ENCODE assay signal across 8 cellular contexts in the genomic region with DNA sequence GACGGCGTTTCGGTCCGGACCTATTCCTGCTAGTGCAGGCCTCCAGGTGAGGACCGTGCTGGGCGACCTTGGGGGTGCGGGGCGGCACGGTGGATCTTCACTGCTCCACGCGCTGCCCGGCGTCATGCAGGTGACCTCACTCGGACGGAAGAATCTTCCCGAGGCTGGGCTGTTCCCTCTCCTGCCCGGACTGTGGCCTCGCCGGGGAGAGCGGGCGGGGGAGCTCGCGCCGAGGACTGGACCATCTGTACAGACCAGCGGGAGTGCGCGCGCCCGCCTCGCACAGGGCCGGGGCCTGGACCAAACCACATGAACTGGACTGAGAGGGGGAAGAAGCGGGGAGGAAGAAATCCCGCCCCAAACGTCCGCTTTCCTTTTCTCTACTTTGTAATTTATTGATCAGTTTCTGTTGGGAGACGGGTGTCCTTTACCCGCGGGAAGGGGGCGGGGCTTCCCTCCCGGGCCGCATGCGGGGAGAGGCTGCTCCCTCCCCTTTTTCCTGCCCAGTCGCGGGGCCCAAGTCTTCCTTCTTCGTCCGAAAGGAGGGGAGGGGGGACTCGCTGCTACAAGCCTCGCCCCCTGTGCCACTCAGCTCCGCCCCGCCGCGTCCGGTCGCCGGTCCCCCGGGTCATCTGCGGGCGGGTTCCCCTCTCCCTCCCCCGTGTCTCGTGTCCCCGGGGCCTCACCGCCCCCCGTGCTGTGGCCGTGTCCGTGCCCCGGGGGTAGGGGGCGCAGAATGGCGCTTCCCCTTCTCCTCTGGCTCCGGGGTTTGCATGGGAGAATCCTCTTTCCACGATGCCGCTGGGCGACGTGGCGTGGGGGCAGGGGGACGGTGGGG. TPM values are rescaled to one million over a fixed set of nuclear protein-coding genes. Genes with fewer than 3 reads are reported as not detected.
DNase-seq lines count a peak whose midpoint lies in the region; ATAC-seq and TF ChIP-seq lines count a peak whose summit lies in the region.

No MANE protein-coding gene starts in this region.

- WGBS in mesodermal cell (ENCODE audit: insufficient coverage in 2 of 2), 2 experiments = 0 to 1% methylated on average over 44 to 62 of the region's 75 CpGs

- no peaks in the 10 kb centered on the region for H3K36me3 Mint-ChIP-seq in CD8-positive, alpha-beta T cell

- H3K27ac Mint-ChIP-seq in CD8-positive, alpha-beta T cell = no peak overlapping the region

- POLR2A ChIA-PET in CD8-positive, alpha-beta T cell (lab: Charles Lee) = interaction anchor here (1.1 kb wide), 1 partner anchor 11 kb away, joined by 3 read pairs; no protein-coding TSS in a partner anchor

- no peaks in the 10 kb centered on the region for H3K9me3 ChIP-seq in CD8-positive, alpha-beta T cell (ENCODE audit: low read length)
- H3K9me3 ChIP-seq in mesodermal cell (ENCODE audit: control insufficient read depth, low read length) = no peaks in the 10 kb centered on the region

- no peak for TF ChIP-seq CTCF in CD8-positive, alpha-beta T cell (IDR thresholded peaks at IDR 0.05)

- H3K27me3 Mint-ChIP-seq in CD8-positive, alpha-beta T cell (ENCODE audit: low read depth) = peaks cover 72% of the 10 kb centered on the region

- peaks cover 34% of the 10 kb centered on the region for H3K4me1 Mint-ChIP-seq in CD8-positive, alpha-beta T cell (ENCODE audit: low read depth)

- CTCF ChIA-PET in CD8-positive, alpha-beta T cell (lab: Charles Lee) = interaction anchor here (1.6 to 1.8 kb wide), 2 partner anchors 53 kb away, joined by 8 to 9 read pairs; no protein-coding TSS in a partner anchor

- H3K4me3 ChIP-seq in CD8-positive, alpha-beta T cell (ENCODE audit: low read depth, low read length) = peak overlapping the region; percentile 60
- H3K4me3 ChIP-seq in mesodermal cell (ENCODE audit: extremely low read depth, insufficient read depth, low read length, poor library complexity, severe bottlenecking) = peak overlapping the region; percentile 56

- H3K27ac ChIP-seq in CD8-positive, alpha-beta T cell (ENCODE audit: low read depth, low read length) = no peak overlapping the region
- H3K27ac ChIP-seq in mesodermal cell (ENCODE audit: low read depth, low read length, severe bottlenecking) = peak overlapping the region; percentile 89

- no peak for ATAC-seq in CD8-positive, alpha-beta T cell
- no peak for ATAC-seq in HG02981 (IDR thresholded peaks at IDR 0.05; ENCODE audit: unreplicated experiment)

- H3K9me3 Mint-ChIP-seq in CD8-positive, alpha-beta T cell = no peaks in the 10 kb centered on the region

- H3K4me3 Mint-ChIP-seq in CD8-positive, alpha-beta T cell = peak overlapping the region; percentile 78

- intact Hi-C loops in CD8-positive, alpha-beta T cell (cut with DNase I, micrococcal nuclease) = no loop called here

- H3K27me3 ChIP-seq in CD8-positive, alpha-beta T cell (ENCODE audit: insufficient read depth, low read length) = peaks cover 36% of the 10 kb centered on the region

- TF ChIP-seq POLR2A in erythroblast (IDR thresholded peaks at IDR 0.05; ENCODE audit: low read length) = peak; percentile 20

- peaks cover 47% of the 10 kb centered on the region for H3K4me1 ChIP-seq in CD8-positive, alpha-beta T cell (ENCODE audit: insufficient read depth, low read length)
- peaks cover 7% of the 10 kb centered on the region for H3K4me1 ChIP-seq in mesodermal cell (ENCODE audit: control insufficient read depth, insufficient read depth, low read length, poor library complexity, severe bottlenecking)

- H3K36me3 ChIP-seq in CD8-positive, alpha-beta T cell (ENCODE audit: insufficient read depth, low read length) = no peaks in the 10 kb centered on the region
- H3K36me3 ChIP-seq in mesodermal cell (ENCODE audit: control insufficient read depth, insufficient read depth, low read length) = no peaks in the 10 kb centered on the region

- peak in 2 of 7 experiments; percentile 40 to 47 for DNase-seq in CD8-positive, alpha-beta T cell
- DNase-seq in HS-5 (ENCODE audit: low read depth) (peak; percentile 49), NCI-H82 (lab: John Stamatoyannopoulos, UW) (peak; percentile 96), erythroblast (lab: John Stamatoyannopoulos, UW) (peak; percentile 88), superior temporal gyrus (ENCODE audit: extremely low spot score) (peak; percentile 75)
- peak; percentile 70 for DNase-seq in activated CD8-positive, alpha-beta memory T cell treated with anti-CD3 and anti-CD28 coated beads, Interleukin-2, amount 50 U/mL, for 48 hours

RNA-seq across cellular contexts. Expression of gene HRC, which starts 4.9 kb away (rescaled TPM):
- total RNA-seq in CD8-positive, alpha-beta T cell = not detected
- 11.2 TPM for polyA plus RNA-seq in mesodermal cell (2013, experiment 1 of 2)
- 10.9 TPM for polyA plus RNA-seq in mesodermal cell (2013, experiment 2 of 2)

RNA-seq across cellular contexts. Expression of gene TRPM4, which starts 7.3 kb away (rescaled TPM):
- total RNA-seq in CD8-positive, alpha-beta T cell = not detected
- polyA plus RNA-seq in mesodermal cell (2013, experiment 1 of 2) = 25.4 TPM
- 22.0 TPM for polyA plus RNA-seq in mesodermal cell (2013, experiment 2 of 2)

RNA-seq across cellular contexts. Expression of gene PPFIA3, which starts 31.0 kb away (rescaled TPM):
- 1 to 10 TPM; 3.0 to 4.0 TPM for total RNA-seq in CD8-positive, alpha-beta T cell
- 18.0 TPM for polyA plus RNA-seq in mesodermal cell (2013, experiment 1 of 2)
- 13.7 TPM for polyA plus RNA-seq in mesodermal cell (2013, experiment 2 of 2)

RNA-seq across cellular contexts. Expression of gene C19orf73, which starts 31.4 kb away (rescaled TPM):
- under 1 TPM; 0.60 to 0.81 TPM for total RNA-seq in CD8-positive, alpha-beta T cell
- polyA plus RNA-seq in mesodermal cell (2013, experiment 1 of 2) = 2.5 TPM
- 2.5 TPM for polyA plus RNA-seq in mesodermal cell (2013, experiment 2 of 2)

RNA-seq across cellular contexts. Expression of gene LIN7B, which starts 36.2 kb away (rescaled TPM):
- 1 to 10 TPM; 2.7 to 5.3 TPM for total RNA-seq in CD8-positive, alpha-beta T cell
- 14.7 TPM for polyA plus RNA-seq in mesodermal cell (2013, experiment 1 of 2)
- 9.3 TPM for polyA plus RNA-seq in mesodermal cell (2013, experiment 2 of 2)
